ENCODE assay signal across 19 cellular contexts in genomic region chr4:91127891-91128290, GRCh38.
DNase-seq lines count a peak whose midpoint lies in the region; ATAC-seq, FAIRE-seq and TF ChIP-seq lines count a peak whose summit lies in the region.
"Had no signal": no experiment of that assay in that cellular context is flagged by ENCODE, and none has a peak within 500 bp of the region (broad histone marks: within the 10 kb centered on the region; RNA-seq: fewer than 3 reads in every experiment).

No MANE protein-coding gene starts in this region.

- H3K27me3 ChIP-seq in heart right ventricle (no peaks in the 10 kb centered on the region), ascending aorta (no peaks in the 10 kb centered on the region)
- H3K27me3 ChIP-seq: MG63, SJSA1 had no signal

- TF ChIP-seq CTCF in heart right ventricle (IDR thresholded peaks at IDR 0.05) (no peak), retinal pigment epithelial cell (conservative IDR thresholded peaks at IDR 0.05; ENCODE audit: low read depth, low read length) (no peak), chondrocyte (IDR thresholded peaks at IDR 0.05) (no peak), D721Med (IDR thresholded peaks at IDR 0.05; ENCODE audit: insufficient read depth, missing control alignments) (no peak), ascending aorta (IDR thresholded peaks at IDR 0.05) (no peak)

- H3K9me3 Mint-ChIP-seq in chondrocyte (ENCODE audit: low read depth): no peaks in the 10 kb centered on the region

- intact Hi-C loops in heart right ventricle (cut with DNase I) (no loop called here), ascending aorta (cut with DNase I) (no loop called here)

- H3K4me1 Mint-ChIP-seq in chondrocyte (ENCODE audit: low read depth): no peaks in the 10 kb centered on the region
- H3K4me1 Mint-ChIP-seq: CD4-positive, alpha-beta memory T cell had no signal

- peaks cover 11% of the 10 kb centered on the region for H3K27me3 Mint-ChIP-seq in chondrocyte (ENCODE audit: low read depth)
- H3K27me3 Mint-ChIP-seq: CD4-positive, alpha-beta memory T cell had no signal

- DNase-seq in NCI-H2171 treated with DMSO at 0.1 percent for 48 hours (lab: John Stamatoyannopoulos, UW) (peak; percentile 9), NCI-H2171 (lab: John Stamatoyannopoulos, UW) (no peak), heart right ventricle (peak in 1 of 2 donors; percentile 9), left kidney (ENCODE audit: low read depth, low spot score) (peak; percentile 43), retinal pigment epithelial cell (ENCODE audit: low read depth) (peak; percentile 17), chondrocyte (ENCODE audit: low spot score) (no peak), D721Med (ENCODE audit: insufficient read length, low spot score) (no peak), ascending aorta (ENCODE audit: low spot score in 2 of 2) (no peak)
- DNase-seq: CD4-positive, alpha-beta memory T cell; DND-41; IMR-90; Karpas-422; MG63; NCI-H1092; NCI-H146; NCI-H345 had no signal

- no peaks in the 10 kb centered on the region for H3K9me3 ChIP-seq in heart right ventricle
- no peaks in the 10 kb centered on the region for H3K9me3 ChIP-seq in ascending aorta
- H3K9me3 ChIP-seq: MG63, SJSA1 had no signal

- H3K36me3 ChIP-seq in heart right ventricle: no peaks in the 10 kb centered on the region
- no peaks in the 10 kb centered on the region for H3K36me3 ChIP-seq in ascending aorta
- H3K36me3 ChIP-seq: MG63, SJSA1 had no signal

- H3K36me3 Mint-ChIP-seq in chondrocyte (ENCODE audit: low read depth): no peaks in the 10 kb centered on the region
- H3K36me3 Mint-ChIP-seq: CD4-positive, alpha-beta memory T cell had no signal

- FAIRE-seq in D721Med (lab: Jason Lieb, UNC): no peak
- FAIRE-seq: GM12892, H1 had no signal

- H3K27ac ChIP-seq in heart right ventricle: peak overlapping the region in 3 of 10 donors; percentile 14 to 63 (median 26)
- H3K27ac ChIP-seq in ascending aorta: no peak overlapping the region
- H3K27ac ChIP-seq: SJSA1 had no signal

- H3K27ac Mint-ChIP-seq in chondrocyte (ENCODE audit: unreplicated experiment): no peak overlapping the region
- H3K27ac Mint-ChIP-seq: CD4-positive, alpha-beta memory T cell had no signal

- H3K4me3 ChIP-seq in heart right ventricle: no peak overlapping the region
- no peak overlapping the region for H3K4me3 ChIP-seq in retinal pigment epithelial cell (ENCODE audit: low read length)
- H3K4me3 ChIP-seq in ascending aorta: no peak overlapping the region
- H3K4me3 ChIP-seq: MG63, SJSA1 had no signal

- H3K4me1 ChIP-seq in heart right ventricle: peaks cover 0 to 5% (median 0%) of the 10 kb centered on the region in 9 donors
- no peaks in the 10 kb centered on the region for H3K4me1 ChIP-seq in ascending aorta
- H3K4me1 ChIP-seq: SJSA1 had no signal

- no peak overlapping the region for H3K4me3 Mint-ChIP-seq in chondrocyte (ENCODE audit: unreplicated experiment)
- H3K4me3 Mint-ChIP-seq: CD4-positive, alpha-beta memory T cell had no signal

- ATAC-seq in heart right ventricle: peak; percentile 31 to 86 (median 61)

- 4 to 8% methylated on average over 1 of the region's 1 CpG for WGBS in heart right ventricle, 2 donors

Comparison
In these comparisons a context has a peak if more than half of its experiments do, and no peak if none do; other contexts are left out.
1. DNase-seq: peak in NCI-H2171 treated with DMSO at 0.1 percent for 48 hours (single experiment), left kidney (single experiment) and retinal pigment epithelial cell (single experiment); none in NCI-H2171 (single experiment), chondrocyte (single experiment), D721Med (single experiment) and ascending aorta (0 of 2).